Comparison of ENCODE assay signal across 8 cellular contexts in genomic region chr3:12840591-12841084, GRCh38. TPM values are rescaled to one million over a fixed set of nuclear protein-coding genes. Genes with fewer than 3 reads are reported as not detected.
DNase-seq lines count a peak whose midpoint lies in the region; ATAC-seq and TF ChIP-seq lines count a peak whose summit lies in the region.

No MANE protein-coding gene starts in this region.

- H3K36me3 ChIP-seq in left lung (peaks cover 2 to 45% of the 10 kb centered on the region in 2 donors), transverse colon (peaks cover 0 to 34% (median 14%) of the 10 kb centered on the region in 4 donors)

- H3K4me3 Mint-ChIP-seq in CD4-positive, alpha-beta T cell, result peak overlapping the region; percentile 93

- H3K9me3 Mint-ChIP-seq in CD4-positive, alpha-beta T cell, result no peaks in the 10 kb centered on the region

- TF ChIP-seq POLR2A in transverse colon (IDR thresholded peaks at IDR 0.05), result no peak

- H3K27ac ChIP-seq in CD4-positive, alpha-beta T cell (ENCODE audit: low read depth, low read length), result peak overlapping the region; percentile 94
- H3K27ac ChIP-seq in adipose tissue (ENCODE audit: low read depth, low read length), result peak overlapping the region; percentile 89
- peak overlapping the region; percentile 92 to 98 for H3K27ac ChIP-seq in left lung
- peak overlapping the region; percentile 87 to 92 (median 89) for H3K27ac ChIP-seq in transverse colon

- CTCF ChIA-PET in CD4-positive, alpha-beta T cell (lab: Charles Lee), result interaction anchor here (1.0 to 3.4 kb wide), 4 partner anchors 8 to 35 kb away, joined by 3 to 29 read pairs (median 12); no protein-coding TSS in a partner anchor

- H3K36me3 Mint-ChIP-seq in CD4-positive, alpha-beta T cell (ENCODE audit: low read depth), result peaks cover 61% of the 10 kb centered on the region

- ATAC-seq in CD4-positive, alpha-beta T cell (ENCODE audit: poor library complexity), result peak; percentile 6
- peak; percentile 7 for ATAC-seq in HG02642 (IDR thresholded peaks at IDR 0.05; ENCODE audit: poor library complexity, unreplicated experiment)
- ATAC-seq in left lung, result peak; percentile 1
- no peak for ATAC-seq in GM18861 (IDR thresholded peaks at IDR 0.05; ENCODE audit: unreplicated experiment)
- no peak for ATAC-seq in HG03095 (IDR thresholded peaks at IDR 0.05; ENCODE audit: unreplicated experiment)

- H3K4me3 ChIP-seq in left lung (peak overlapping the region; percentile 79 to 88), transverse colon (peak overlapping the region; percentile 59 to 79 (median 72))

- intact Hi-C loops in CD4-positive, alpha-beta T cell (cut with DNase I, micrococcal nuclease), result loop anchor here (2.0 to 10.0 kb wide), 5 partner anchors 30 to 1562 kb away; partner anchors contain the start of genes LSM3 (in 1 of the 2), SLC6A6 (in 1 of the 2) and XPC (in 1 of the 2)
- intact Hi-C loops in left lung (cut with DNase I) (no loop called here), transverse colon (cut with DNase I; ENCODE audit: low total_unique reads) (no loop called here)

- in situ Hi-C loops in transverse colon (cut with MboI; ENCODE audit: low pct_ligation_motif_present in 1 of 4, low pct_unique_long_range_greater_than_20kb in 1 of 4, low sequenced_read_pairs in 3 of 4), result no loop called here

- POLR2A ChIA-PET in CD4-positive, alpha-beta T cell (lab: Charles Lee), result interaction anchor here (0.8 to 3.3 kb wide), 14 partner anchors 8 to 1811 kb away, joined by 4 to 62 read pairs (median 8); partner anchors contain the start of genes CAND2, CCDC174, RAF1 and TSEN2

- no peak for TF ChIP-seq EP300 in transverse colon (IDR thresholded peaks at IDR 0.05; ENCODE audit: low read depth)

- H3K4me1 ChIP-seq in left lung (peaks cover 28 to 39% of the 10 kb centered on the region in 2 donors), transverse colon (peaks cover 5 to 40% (median 26%) of the 10 kb centered on the region in 4 donors)

- H3K27ac Mint-ChIP-seq in CD4-positive, alpha-beta T cell, result peak overlapping the region; percentile 99

- H3K27me3 ChIP-seq in CD4-positive, alpha-beta T cell (ENCODE audit: control insufficient read depth, insufficient read depth, low read length), result no peaks in the 10 kb centered on the region
- no peaks in the 10 kb centered on the region for H3K27me3 ChIP-seq in left lung
- no peaks in the 10 kb centered on the region for H3K27me3 ChIP-seq in transverse colon

- no peaks in the 10 kb centered on the region for H3K9me3 ChIP-seq in CD4-positive, alpha-beta T cell (ENCODE audit: control insufficient read depth, low read length)
- H3K9me3 ChIP-seq in left lung, result no peaks in the 10 kb centered on the region
- no peaks in the 10 kb centered on the region for H3K9me3 ChIP-seq in transverse colon

- WGBS in adipose tissue, 3 donors, result 3 to 10% (median 8%) methylated on average over 13 of the region's 13 CpGs
- WGBS in transverse colon (ENCODE audit: low coverage in 1 of 2), 2 donors, result 8 to 20% methylated on average over 3 to 13 of the region's 13 CpGs

- H3K27me3 Mint-ChIP-seq in CD4-positive, alpha-beta T cell, result no peaks in the 10 kb centered on the region

- H3K4me1 Mint-ChIP-seq in CD4-positive, alpha-beta T cell (ENCODE audit: low read depth), result peaks cover 55% of the 10 kb centered on the region

- no peak for TF ChIP-seq CTCF in CD4-positive, alpha-beta T cell (IDR thresholded peaks at IDR 0.05)
- TF ChIP-seq CTCF in left lung (IDR thresholded peaks at IDR 0.05) (no peak), transverse colon (IDR thresholded peaks at IDR 0.05) (no peak)

- no peak for DNase-seq in CD4-positive, alpha-beta T cell
- no peak for DNase-seq in left lung
- DNase-seq in transverse colon, result no peak
- DNase-seq in H4 (ENCODE audit: low spot score), result no peak

RNA-seq across cellular contexts. Expression of gene RPL32, which starts 0.7 kb away (rescaled TPM):
- total RNA-seq in CD4-positive, alpha-beta T cell, result 1,000 to 10,000 TPM; 4,308 to 4,667 TPM
- polyA plus RNA-seq in adipose tissue, result 1,000 to 10,000 TPM; 1,949 to 3,304 (median 2,810) TPM
- 1,000 to 10,000 TPM; 1,223 to 1,263 TPM for total RNA-seq in left lung
- 100 to 1,000 TPM; 373 to 937 (median 550) TPM for total RNA-seq in transverse colon
- 1,359 and 1,427 TPM in 2 replicates for total RNA-seq in H4 (2014; rRNA removed; shearing (Covaris generic))

RNA-seq across cellular contexts. Expression of gene CAND2, which starts 44.2 kb away (rescaled TPM):
- total RNA-seq in CD4-positive, alpha-beta T cell, result 1 to 10 TPM; 3.5 to 6.0 TPM
- 1 to 10 TPM in 2 of 3 donors, under 1 TPM in 1; 0.79 to 2.0 (median 1.1) TPM for polyA plus RNA-seq in adipose tissue
- 1 to 10 TPM; 3.7 to 7.8 TPM for total RNA-seq in left lung
- 10 to 100 TPM in 2 of 4 donors, 1 to 10 TPM in 2; 2.7 to 18.3 (median 9.7) TPM for total RNA-seq in transverse colon
- 0.31 and 0.72 TPM in 2 replicates for total RNA-seq in H4 (2014; rRNA removed; shearing (Covaris generic))

Comparison
In these comparisons a context has a peak if more than half of its experiments do, and no peak if none do; other contexts are left out.
1. ATAC-seq: peak in CD4-positive, alpha-beta T cell (single experiment), HG02642 (single experiment) and left lung (single experiment); none in GM18861 (single experiment) and HG03095 (single experiment).
2. intact Hi-C loops: an anchor here in CD4-positive, alpha-beta T cell (2.0 to 10.0 kb wide); none called in left lung and transverse colon.
3. Peak in every context shown above with its lines, with median percentiles within 50 percentile points of each other: H3K27ac ChIP-seq.